ENCODE assay signal across 12 cellular contexts in genomic region chr10:32077896-32078295, GRCh38. TPM values are rescaled to one million over a fixed set of nuclear protein-coding genes. Genes with fewer than 3 reads are reported as not detected.
DNase-seq lines count a peak whose midpoint lies in the region; ATAC-seq and TF ChIP-seq lines count a peak whose summit lies in the region.
"Had no signal": no experiment of that assay in that cellular context is flagged by ENCODE, and none has a peak within 500 bp of the region (broad histone marks: within the 10 kb centered on the region; RNA-seq: fewer than 3 reads in every experiment).

No MANE protein-coding gene starts in this region.

- H3K27ac ChIP-seq in HCT116 (ENCODE audit: low read depth, low read length) = no peak overlapping the region
- H3K27ac ChIP-seq in heart left ventricle = no peak overlapping the region

- H3K4me1 ChIP-seq in HCT116 (ENCODE audit: control insufficient read depth in 1 of 2, insufficient read depth in 2 of 2, low read length in 2 of 2) = peaks cover 0 to 11% of the 10 kb centered on the region in 2 experiments; a peak in 3 of 4 replicates
- peaks cover 26% of the 10 kb centered on the region for H3K4me1 ChIP-seq in adipocyte (ENCODE audit: control insufficient read depth, insufficient read depth, low read length)
- peaks cover 0 to 9% (median 0%) of the 10 kb centered on the region in 12 donors for H3K4me1 ChIP-seq in heart left ventricle

- TF ChIP-seq CTCF in HCT116 (IDR thresholded peaks at IDR 0.05 in 2 of 3, conservative IDR thresholded peaks at IDR 0.05 in 1 of 3; ENCODE audit: borderline replicate concordance in 1 of 3, insufficient read depth in 1 of 3, low read depth in 2 of 3, low read length in 2 of 3) (no peak), heart left ventricle (IDR thresholded peaks at IDR 0.05) (no peak)

- DNase-seq in HCT116 (ENCODE audit: low read depth, low spot score) = no peak
- peak; percentile 82 for DNase-seq in adipocyte (ENCODE audit: low read depth)
- peak in 4 of 5 donors; percentile 28 to 73 (median 52) for DNase-seq in heart left ventricle
- peak; percentile 46 for DNase-seq in skeletal muscle cell (ENCODE audit: low read depth)
- no peak for DNase-seq in cerebellar cortex (ENCODE audit: low spot score)
- DNase-seq in occipital lobe (lab: John Stamatoyannopoulos, UW) = no peak
- no peak for DNase-seq in cerebellum (ENCODE audit: low spot score)
- DNase-seq: activated CD4-positive, alpha-beta T cell treated with anti-CD3 and anti-CD28 coated beads for 48 hours; DMS79 treated with DMSO at 0.1 percent for 48 hours; erythroblast; NCI-H2081 treated with DMSO at 0.1 percent for 48 hours had no signal

- 52 to 78% (median 58%) methylated on average over 4 of the region's 4 CpGs for WGBS in heart left ventricle, 4 donors

- RAD21 ChIA-PET in HCT116 (lab: Charles Lee; ENCODE audit: low non-redundant PET in 1 of 2, low total read pairs in 2 of 2, uncharacterized antibody in 2 of 2, unreplicated experiment in 2 of 2) = no interaction called here

- TF ChIP-seq POLR2A in HCT116 (IDR thresholded peaks at IDR 0.05; ENCODE audit: borderline replicate concordance, extremely low read depth, insufficient read depth, insufficient read length) (no peak), heart left ventricle (IDR thresholded peaks at IDR 0.05) (no peak)

- H3K79me2 ChIP-seq in HCT116 (ENCODE audit: insufficient read depth, low read length) = no peaks in the 10 kb centered on the region

- peak overlapping the region; percentile 45 for H3K4me2 ChIP-seq in HCT116 (ENCODE audit: low read length)

- BruUV-seq in HCT116 (replicated peaks; lab: Mats Ljungman, UMichigan) = no TSS peak

- H3K36me3 ChIP-seq in HCT116 (ENCODE audit: control insufficient read depth in 1 of 2, insufficient read depth in 2 of 2, low read length in 2 of 2) (no peaks in the 10 kb centered on the region), adipocyte (ENCODE audit: control insufficient read depth, insufficient read depth, low read length, severe bottlenecking) (no peaks in the 10 kb centered on the region), heart left ventricle (no peaks in the 10 kb centered on the region)

- CTCF ChIA-PET in HCT116 (lab: Charles Lee) = no interaction called here

- intact Hi-C loops in HCT116 (cut with micrococcal nuclease) (no loop called here), heart left ventricle (cut with DNase I) (no loop called here)

- H2AFZ ChIP-seq in HCT116 (ENCODE audit: low read depth, low read length, poor library complexity, severe bottlenecking) = peak overlapping the region; percentile 64

- no peaks in the 10 kb centered on the region for H3K9me2 ChIP-seq in HCT116 (ENCODE audit: insufficient read depth)

- no peak for TF ChIP-seq RAD21 in HCT116 (IDR thresholded peaks at IDR 0.05; ENCODE audit: low read depth)

- peak; percentile 78 for ATAC-seq in HCT116
- peak in 3 of 4 donors; percentile 77 to 90 (median 78) for ATAC-seq in heart left ventricle
- no peak for ATAC-seq in HG02610 (IDR thresholded peaks at IDR 0.05; ENCODE audit: unreplicated experiment)

- POLR2A ChIA-PET in HCT116 (lab: Charles Lee) = no interaction called here

- H3K4me3 ChIP-seq in HCT116 (replicated peaks in 1 of 2; ENCODE audit: low read depth in 1 of 2, low read length in 2 of 2) (no peak overlapping the region), adipocyte (ENCODE audit: low read length) (peak overlapping the region; percentile 18), heart left ventricle (no peak overlapping the region), skeletal muscle cell (ENCODE audit: low read depth, low read length) (no peak overlapping the region)

- no peaks in the 10 kb centered on the region for H4K20me1 ChIP-seq in HCT116 (ENCODE audit: insufficient read depth)

- no peaks in the 10 kb centered on the region for H3K9me3 ChIP-seq in HCT116 (ENCODE audit: control insufficient read depth in 1 of 2, insufficient read depth in 1 of 2, low read depth in 1 of 2, low read length in 2 of 2)
- no peaks in the 10 kb centered on the region for H3K9me3 ChIP-seq in adipocyte (ENCODE audit: control insufficient read depth, low read length)
- no peaks in the 10 kb centered on the region for H3K9me3 ChIP-seq in heart left ventricle

- H3K27me3 ChIP-seq in HCT116 (ENCODE audit: insufficient read depth, low read length) (no peaks in the 10 kb centered on the region), adipocyte (replicated peaks; ENCODE audit: control insufficient read depth, insufficient read depth, low read length) (no peaks in the 10 kb centered on the region), heart left ventricle (no peaks in the 10 kb centered on the region)

- H3K9ac ChIP-seq in HCT116 (ENCODE audit: low read length) = no peak overlapping the region
- no peak overlapping the region for H3K9ac ChIP-seq in adipocyte (ENCODE audit: low read length)

TF ChIP-seq in HCT116, 20 proteins besides CTCF, POLR2A, EP300 and RAD21:
- no peak for TF ChIP-seq EZH2 (IDR thresholded peaks at IDR 0.05)
- TF ChIP-seq JUND (IDR thresholded peaks at IDR 0.05) = peak; percentile 28; the same call in 1 of the 2 replicates
- TF ChIP-seq FOSL1 (IDR thresholded peaks at IDR 0.05; ENCODE audit: low read depth) = peak; percentile 33

RNA-seq across cellular contexts. Expression of gene KIF5B, which starts 21.7 kb away (rescaled TPM):
- total RNA-seq in HCT116 (2021; ENCODE audit: unreplicated experiment) (117 TPM), heart left ventricle (100 to 1,000 TPM; 108 to 178 (median 150) TPM), occipital lobe (145 TPM), cerebellum (97.5 TPM)
- 43.7 and 53.4 TPM in 2 replicates for polyA plus RNA-seq in HCT116 (2012)
- 10 to 100 TPM; 65.6 to 82.6 TPM for polyA plus RNA-seq in heart left ventricle

Comparison
In these comparisons a context has a peak if more than half of its experiments do, and no peak if none do; other contexts are left out.
1. DNase-seq: peak in adipocyte (single experiment), heart left ventricle (4 of 5) and skeletal muscle cell (single experiment); none in HCT116 (single experiment), cerebellar cortex (single experiment), occipital lobe (single experiment) and cerebellum (single experiment).